Comparison of ENCODE assay signal across 27 cellular contexts in the genomic region with DNA sequence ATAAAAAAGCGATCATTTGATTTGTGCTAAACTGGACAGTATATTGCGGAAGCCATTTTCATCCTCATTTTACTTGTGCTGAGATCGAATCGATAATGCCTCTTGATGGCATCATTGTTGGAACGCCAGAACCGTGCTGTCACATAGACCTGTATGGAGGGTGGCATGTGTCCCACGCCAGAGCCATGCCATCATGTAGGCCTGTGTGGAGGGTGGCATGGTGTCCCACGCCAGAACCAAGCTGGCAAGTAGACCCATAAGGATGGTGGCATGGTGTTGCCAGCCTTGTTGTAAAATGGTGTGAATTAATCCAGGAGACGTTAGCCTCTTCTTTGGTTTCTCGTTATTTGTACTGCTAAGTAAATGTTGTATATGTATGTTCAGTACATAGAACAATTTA.
"Had no signal": no experiment of that assay in that cellular context is flagged by ENCODE, and none has a peak within 500 bp of the region (broad histone marks: within the 10 kb centered on the region; RNA-seq: fewer than 3 reads in every experiment).

No MANE protein-coding gene starts in this region.

- H3K4me1 ChIP-seq: left ventricle myocardium inferior, prostate gland, upper lobe of right lung had no signal

- H3K27ac ChIP-seq: ascending aorta, coronary artery, dorsolateral prefrontal cortex, left ventricle myocardium inferior, neutrophil, prostate gland, suprapubic skin, tibial artery, upper lobe of right lung had no signal

- H3K4me3 ChIP-seq: ascending aorta, coronary artery, dorsolateral prefrontal cortex, gastrocnemius medialis, left ventricle myocardium inferior, lung, mucosa of descending colon, prostate gland, suprapubic skin, tibial artery, upper lobe of right lung had no signal

- H3K36me3 ChIP-seq: ascending aorta, gastrocnemius medialis, neutrophil, prostate gland, suprapubic skin, upper lobe of right lung had no signal

- H3K27ac Mint-ChIP-seq: activated naive CD8-positive, alpha-beta T cell treated with anti-CD3 and anti-CD28 coated beads, Interleukin-2, amount 10 ng/mL, durations not matched to agents 7 days and 5 days; nephron had no signal

- H3K9me3 ChIP-seq: ascending aorta, gastrocnemius medialis, left ventricle myocardium inferior, mucosa of descending colon, neutrophil, prostate gland, suprapubic skin, tibial artery, upper lobe of right lung had no signal

- H3K27me3 Mint-ChIP-seq: activated naive CD8-positive, alpha-beta T cell treated with anti-CD3 and anti-CD28 coated beads, Interleukin-2, amount 10 ng/mL, durations not matched to agents 7 days and 5 days; effector memory CD8-positive, alpha-beta T cell had no signal

- ATAC-seq: effector memory CD8-positive, alpha-beta T cell; mucosa of descending colon; upper lobe of right lung had no signal

- H3K9me3 Mint-ChIP-seq: activated naive CD8-positive, alpha-beta T cell treated with anti-CD3 and anti-CD28 coated beads, Interleukin-2, amount 10 ng/mL, durations not matched to agents 7 days and 5 days; brain; effector memory CD8-positive, alpha-beta T cell; nephron had no signal

- H3K27me3 ChIP-seq: ascending aorta, dorsolateral prefrontal cortex, gastrocnemius medialis, neutrophil, suprapubic skin, tibial artery, upper lobe of right lung had no signal

- H3K4me3 Mint-ChIP-seq: activated naive CD8-positive, alpha-beta T cell treated with anti-CD3 and anti-CD28 coated beads, Interleukin-2, amount 10 ng/mL, durations not matched to agents 7 days and 5 days; brain; effector memory CD8-positive, alpha-beta T cell; nephron had no signal

- DNase-seq: activated CD4-positive, alpha-beta T cell treated with anti-CD3 and anti-CD28 coated beads for 4 hours; activated CD4-positive, alpha-beta T cell treated with anti-CD3 and anti-CD28 coated beads, Interleukin-2, amount 50 U/mL, for 48 hours; activated CD4-positive, CD25-positive, alpha-beta regulatory T cell; activated CD8-positive, alpha-beta memory T cell treated with anti-CD3 and anti-CD28 coated beads for 24 hours; activated naive CD8-positive, alpha-beta T cell treated with anti-CD3 and anti-CD28 coated beads, Interleukin-2, amount 10 ng/mL, durations not matched to agents 7 days and 5 days; effector memory CD8-positive, alpha-beta T cell; erythroblast; gastrocnemius medialis; glutamatergic neuron; left ventricle myocardium inferior; mesendoderm; mucosa of descending colon; retina; stimulated activated CD4-positive, alpha-beta T cell treated with anti-CD3 and anti-CD28 coated beads, Interleukin-15, amount 100 ng/mL, for 24 hours; stimulated activated CD4-positive, alpha-beta T cell treated with anti-CD3 and anti-CD28 coated beads, Interleukin-2, amount 100 ng/mL, for 24 hours; stimulated activated naive CD4-positive, alpha-beta T cell; tibial artery; upper lobe of right lung had no signal
